ENCODE assay signal across 15 cellular contexts in the genomic region with DNA sequence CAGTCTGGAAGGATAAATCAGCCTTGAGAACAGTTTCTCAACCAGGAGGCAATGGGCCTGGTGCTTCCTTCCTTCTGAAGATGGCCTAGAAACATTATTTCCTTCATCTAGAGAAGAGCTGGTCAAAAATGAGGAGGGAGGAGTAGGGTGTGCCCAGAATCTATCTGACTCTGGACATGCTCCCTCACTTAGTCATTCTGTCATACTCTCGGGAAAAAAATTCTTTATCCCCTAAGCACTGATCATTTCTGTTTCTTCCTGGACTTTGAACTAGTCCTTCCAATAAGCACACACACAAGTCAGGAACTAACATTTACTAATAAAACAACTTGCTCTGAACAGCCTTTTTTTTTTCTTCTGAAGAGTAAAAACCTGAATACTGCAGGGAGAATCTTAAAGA.
A peak's percentile ranks its signal among the peaks of the same experiment; 100 is the strongest.
DNase-seq lines count a peak whose midpoint lies in the region; ATAC-seq, FAIRE-seq and TF ChIP-seq lines count a peak whose summit lies in the region.
"Had no signal": no experiment of that assay in that cellular context is flagged by ENCODE, and none has a peak within 500 bp of the region (broad histone marks: within the 10 kb centered on the region; RNA-seq: fewer than 3 reads in every experiment).

No MANE protein-coding gene starts in this region.

- H3K14ac ChIP-seq in H1 (ENCODE audit: insufficient read length), result no peak overlapping the region
- H3K14ac ChIP-seq in mesenchymal stem cell (ENCODE audit: low read length in 2 of 2), result no peak overlapping the region

- H4K91ac ChIP-seq in H1 (replicated peaks; ENCODE audit: insufficient read length, low read length) (no peak overlapping the region), mesenchymal stem cell (ENCODE audit: low read length) (no peak overlapping the region)

- H4K20me1 ChIP-seq in H1 (replicated peaks in 1 of 2; ENCODE audit: control insufficient read depth in 1 of 2, insufficient read depth in 2 of 2, low read length in 2 of 2), result no peaks in the 10 kb centered on the region

- no peak overlapping the region for H3K23ac ChIP-seq in H1 (ENCODE audit: insufficient read length)
- no peak overlapping the region for H3K23ac ChIP-seq in mesenchymal stem cell (ENCODE audit: low read length in 2 of 2)

- H3K4me3 ChIP-seq in A549 (no peak overlapping the region), H1 (ENCODE audit: extremely low read depth in 1 of 4, insufficient read depth in 2 of 4, low read depth in 3 of 4, low read length in 4 of 4) (no peak overlapping the region), mesenchymal stem cell (ENCODE audit: insufficient read depth in 1 of 2, low read depth in 1 of 2, low read length in 2 of 2) (no peak overlapping the region), coronary artery (no peak overlapping the region), stomach (no peak overlapping the region)

- H3K36me3 ChIP-seq in H1 (ENCODE audit: control insufficient read depth in 2 of 4, insufficient read depth in 4 of 4, low read length in 3 of 4), result no peaks in the 10 kb centered on the region
- H3K36me3 ChIP-seq in mesenchymal stem cell (ENCODE audit: control insufficient read depth in 1 of 2, insufficient read depth in 2 of 2, low read depth in 1 of 2, low read length in 2 of 2), result no peaks in the 10 kb centered on the region
- H3K36me3 ChIP-seq in stomach, result no peaks in the 10 kb centered on the region

- H3K27ac ChIP-seq in A549 (peak overlapping the region; percentile 22 to 42; a peak in 1 of 6 replicates), H1 (ENCODE audit: low read depth, low read length) (no peak overlapping the region), mesenchymal stem cell (ENCODE audit: low read length, poor library complexity, severe bottlenecking) (no peak overlapping the region), coronary artery (no peak overlapping the region), stomach (no peak overlapping the region)

- H3K4me1 ChIP-seq in A549 (peaks cover 17% of the 10 kb centered on the region), H1 (replicated peaks in 1 of 4; ENCODE audit: control insufficient read depth in 3 of 4, insufficient read depth in 4 of 4, low read length in 3 of 4) (peaks cover 2 to 23% (median 10%) of the 10 kb centered on the region in 4 experiments), mesenchymal stem cell (ENCODE audit: control insufficient read depth, insufficient read depth, low read depth, low read length) (no peaks in the 10 kb centered on the region), stomach (no peaks in the 10 kb centered on the region)

- TF ChIP-seq POLR2A in A549 (IDR thresholded peaks at IDR 0.05; ENCODE audit: low read length) (no peak), H1 (IDR thresholded peaks at IDR 0.05; ENCODE audit: control extremely low read depth in 1 of 2, low read depth in 2 of 2, low read length in 2 of 2) (no peak), stomach (IDR thresholded peaks at IDR 0.05) (no peak)

- intact Hi-C loops in stomach (cut with DNase I; ENCODE audit: low total_unique reads), result no loop called here

- H3K79me1 ChIP-seq in H1 (ENCODE audit: low read depth, low read length) (no peaks in the 10 kb centered on the region), mesenchymal stem cell (replicated peaks; ENCODE audit: low read length, poor library complexity, severe bottlenecking) (no peaks in the 10 kb centered on the region)

- no peak overlapping the region for H2BK20ac ChIP-seq in H1 (ENCODE audit: low read length)

- H3K4ac ChIP-seq in H1 (replicated peaks; ENCODE audit: insufficient read length, low read depth, low read length) (no peak overlapping the region), mesenchymal stem cell (ENCODE audit: low read depth in 1 of 2, low read length in 2 of 2) (no peak overlapping the region)

- no peak overlapping the region for H3K56ac ChIP-seq in H1 (replicated peaks; ENCODE audit: insufficient read length, low read depth, low read length)

- TF ChIP-seq CTCF in A549 (IDR thresholded peaks at IDR 0.05) (no peak), H1 (IDR thresholded peaks at IDR 0.05; ENCODE audit: control extremely low read depth in 1 of 3, insufficient read depth in 1 of 3, low read depth in 1 of 3, low read length in 3 of 3) (no peak), coronary artery (IDR thresholded peaks at IDR 0.05) (no peak), stomach (IDR thresholded peaks at IDR 0.05) (no peak)

- no peak for FAIRE-seq in A549 (lab: Jason Lieb, UNC)
- no peak for FAIRE-seq in H1 (lab: Jason Lieb, UNC)

- H2BK12ac ChIP-seq in H1 (ENCODE audit: low read depth, low read length) (no peak overlapping the region), mesenchymal stem cell (ENCODE audit: low read length in 2 of 2) (no peak overlapping the region)

- H4K5ac ChIP-seq in H1 (ENCODE audit: insufficient read length, low read depth, low read length), result no peak overlapping the region

- WGBS in A549 (ENCODE audit: missing lambda C conversion rate), result 0% methylated on average over 1 of the region's 1 CpG
- 88% methylated on average over 1 of the region's 1 CpG; no CpG with 5 or more reads in 1 of the 2 experiments for WGBS in H1 (ENCODE audit: extremely low coverage in 1 of 2, insufficient coverage in 1 of 2, insufficient read length in 1 of 2, insufficient replicate concordance in 2 of 2, low coverage in 1 of 2, low lambda C conversion rate in 2 of 2, missing lambda C conversion rate in 1 of 2), 2 experiments
- WGBS in mesenchymal stem cell, result 5% methylated on average over 1 of the region's 1 CpG
- 8 to 36% (median 32%) methylated on average over 1 of the region's 1 CpG for WGBS in stomach, 5 donors

- peak; percentile 13 to 38 for DNase-seq in A549 (ENCODE audit: low read depth in 1 of 2, low spot score in 1 of 2)
- peak; percentile 10 for DNase-seq in HS-5 (ENCODE audit: low read depth)
- DNase-seq in H1 (ENCODE audit: low read depth in 1 of 2, low spot score in 2 of 2), result no peak
- DNase-seq in mesenchymal stem cell, result no peak
- DNase-seq in coronary artery (ENCODE audit: low spot score), result no peak
- DNase-seq in HEK293T (ENCODE audit: extremely low spot score), result no peak
- DNase-seq in NCI-H82 treated with DMSO at 0.1 percent for 48 hours (lab: John Stamatoyannopoulos, UW; ENCODE audit: unreplicated experiment), result no peak
- no peak for DNase-seq in stomach
- DNase-seq: activated naive CD4-positive, alpha-beta T cell; CD8-positive, alpha-beta T cell; effector memory CD8-positive, alpha-beta T cell; KBM-7; NCI-H524 treated with DMSO at 0.1 percent for 48 hours; SIG-M5; stimulated activated CD4-positive, alpha-beta T cell treated with anti-CD3 and anti-CD28 coated beads, Interleukin-12 subunit alpha, Interleukin-12 subunit beta, amount 100 ng/mL, for 4 hours had no signal

- peak overlapping the region; percentile 64 for H3K4me2 ChIP-seq in A549
- no peak overlapping the region for H3K4me2 ChIP-seq in H1 (ENCODE audit: insufficient read depth in 1 of 2, low read depth in 2 of 2, low read length in 2 of 2)
- no peak overlapping the region for H3K4me2 ChIP-seq in mesenchymal stem cell (ENCODE audit: low read length, poor library complexity, severe bottlenecking)

- TF ChIP-seq EP300 in A549 (IDR thresholded peaks at IDR 0.05) (no peak), H1 (IDR thresholded peaks at IDR 0.05; ENCODE audit: borderline replicate concordance in 1 of 2, low read depth in 2 of 2, low read length in 2 of 2) (no peak), stomach (IDR thresholded peaks at IDR 0.05) (no peak)

- H3K27me3 ChIP-seq in H1 (replicated peaks in 1 of 4; ENCODE audit: control insufficient read depth in 3 of 4, extremely low read depth in 1 of 4, insufficient read depth in 3 of 4, low read length in 3 of 4) (no peaks in the 10 kb centered on the region; a peak in 1 of 7 replicates), mesenchymal stem cell (ENCODE audit: control insufficient read depth in 1 of 2, insufficient read depth in 1 of 2, low read length in 2 of 2) (peaks cover 17 to 23% of the 10 kb centered on the region in 2 experiments), stomach (peaks cover 0 to 9% (median 5%) of the 10 kb centered on the region in 3 donors)

- CTCF ChIA-PET in A549 (lab: Yijun Ruan, JAX), result no interaction called here
- CTCF ChIA-PET in H1 (lab: Charles Lee; ENCODE audit: partially characterized antibody), result interaction anchor here (1.2 to 2.2 kb wide), 3 partner anchors 15 to 67 kb away, joined by 4 to 8 read pairs (median 4); no protein-coding TSS in a partner anchor
- CTCF ChIA-PET in HEK293T (lab: Yijun Ruan, JAX), result no interaction called here

- H2AFZ ChIP-seq in H1 (ENCODE audit: low read length) (0 out of 2 replicates have a peak overlapping the region, but pooled peaks have one; percentile 6), mesenchymal stem cell (ENCODE audit: low read depth, low read length) (no peak overlapping the region)

- POLR2A ChIA-PET in A549 (lab: Yijun Ruan, JAX) (no interaction called here), H1 (lab: Charles Lee; ENCODE audit: partially characterized antibody) (no interaction called here), HEK293T (lab: Yijun Ruan, JAX) (no interaction called here)

- H3K18ac ChIP-seq in H1 (ENCODE audit: extremely low read depth, low read length) (no peak overlapping the region), mesenchymal stem cell (ENCODE audit: low read depth in 1 of 2, low read length in 2 of 2) (peak overlapping the region in 1 of 2 experiments; percentile 13)

- H2BK5ac ChIP-seq in H1 (ENCODE audit: low read depth, low read length), result no peak overlapping the region; the same call in 1 of the 2 replicates
- no peak overlapping the region for H2BK5ac ChIP-seq in mesenchymal stem cell (ENCODE audit: low read depth, low read length, poor library complexity, severe bottlenecking)

- no peak for TF ChIP-seq RAD21 in A549 (conservative IDR thresholded peaks at IDR 0.05 in 1 of 2, IDR thresholded peaks at IDR 0.05 in 1 of 2)
- TF ChIP-seq RAD21 in H1 (IDR thresholded peaks at IDR 0.05 in 1 of 2, conservative IDR thresholded peaks at IDR 0.05 in 1 of 2; ENCODE audit: low read depth in 2 of 2, low read length in 2 of 2), result no peak

- H2BK120ac ChIP-seq in H1 (replicated peaks; ENCODE audit: low read depth, low read length) (no peak overlapping the region), mesenchymal stem cell (ENCODE audit: low read depth, low read length) (no peak overlapping the region)

- H3K9ac ChIP-seq in H1 (replicated peaks in 1 of 4; ENCODE audit: extremely low read depth in 1 of 4, low read depth in 3 of 4, low read length in 3 of 4) (no peak overlapping the region), mesenchymal stem cell (ENCODE audit: low read length) (peak overlapping the region; percentile 36)

- no peaks in the 10 kb centered on the region for H3K23me2 ChIP-seq in H1 (ENCODE audit: low read depth, low read length)

- no peak overlapping the region for H4K8ac ChIP-seq in H1 (ENCODE audit: extremely low read depth, insufficient read depth, low read length)
- H4K8ac ChIP-seq in mesenchymal stem cell (ENCODE audit: low read length), result no peak overlapping the region

- H2AK5ac ChIP-seq in H1 (ENCODE audit: low read depth, low read length) (no peak overlapping the region), mesenchymal stem cell (ENCODE audit: low read length, severe bottlenecking) (no peak overlapping the region)

- H3K9me3 ChIP-seq in A549 (no peaks in the 10 kb centered on the region), H1 (ENCODE audit: insufficient read depth in 2 of 2, low read depth in 1 of 2, low read length in 1 of 2) (no peaks in the 10 kb centered on the region), mesenchymal stem cell (ENCODE audit: control insufficient read depth, low read length) (no peaks in the 10 kb centered on the region), stomach (no peaks in the 10 kb centered on the region)

- no peaks in the 10 kb centered on the region for H3K79me2 ChIP-seq in H1 (ENCODE audit: control insufficient read depth in 1 of 2, insufficient read depth in 2 of 2, low read length in 2 of 2)

- H2BK15ac ChIP-seq in H1 (ENCODE audit: low read length) (no peak overlapping the region), mesenchymal stem cell (ENCODE audit: low read depth, poor library complexity, severe bottlenecking) (no peak overlapping the region)

- peak; percentile 69 to 88; a peak in 4 of 6 replicates for ATAC-seq in A549
- ATAC-seq: CD8-positive, alpha-beta T cell; effector memory CD8-positive, alpha-beta T cell had no signal

Comparison
In these comparisons a context has a peak if more than half of its experiments do, and no peak if none do; other contexts are left out.
1. DNase-seq: peak in A549 (2 of 2) and HS-5 (single experiment); none in H1 (0 of 2), mesenchymal stem cell (single experiment), coronary artery (single experiment), HEK293T (single experiment), NCI-H82 treated with DMSO at 0.1 percent for 48 hours (single experiment) and stomach (single experiment).
2. H3K27ac ChIP-seq: peak in A549 (2 of 2); none in H1 (single experiment), mesenchymal stem cell (single experiment), coronary artery (0 of 2) and stomach (0 of 5).